Comparison of ENCODE assay signal across 9 cellular contexts in the genomic region with DNA sequence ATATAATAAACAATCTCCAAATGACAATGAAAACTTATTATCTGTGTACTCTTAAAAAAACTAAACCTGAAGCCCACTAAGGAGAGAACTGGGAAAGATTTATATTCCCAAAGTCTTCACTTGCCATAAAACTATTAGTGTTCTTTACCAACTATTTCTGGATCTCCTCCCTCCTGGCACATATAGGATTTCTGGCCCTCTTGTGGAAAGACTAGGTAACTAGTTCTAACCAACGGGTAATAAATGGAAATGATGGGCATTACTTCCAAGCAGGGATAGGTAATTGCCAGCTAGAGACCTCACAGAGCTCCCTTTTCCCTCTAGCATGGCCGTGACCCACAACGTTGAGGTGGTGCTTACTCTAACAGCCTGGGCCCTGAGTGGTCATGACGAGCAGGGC.
DNase-seq lines count a peak whose midpoint lies in the region; ATAC-seq, FAIRE-seq and TF ChIP-seq lines count a peak whose summit lies in the region.
"Had no signal": no experiment of that assay in that cellular context is flagged by ENCODE, and none has a peak within 500 bp of the region (broad histone marks: within the 10 kb centered on the region; RNA-seq: fewer than 3 reads in every experiment).

No MANE protein-coding gene starts in this region.

- no peaks in the 10 kb centered on the region for H3K9me3 Mint-ChIP-seq in astrocyte (ENCODE audit: unreplicated experiment)
- H3K9me3 Mint-ChIP-seq: central memory CD8-positive, alpha-beta T cell had no signal

- ATAC-seq in T-helper 17 cell = no peak
- ATAC-seq in HG02678 (IDR thresholded peaks at IDR 0.05; ENCODE audit: unreplicated experiment) = no peak

- H3K27me3 Mint-ChIP-seq in astrocyte (ENCODE audit: low read depth, unreplicated experiment) (no peaks in the 10 kb centered on the region), T-helper 17 cell (peaks cover 18% of the 10 kb centered on the region)

- H3K27me3 ChIP-seq in astrocyte (ENCODE audit: insufficient read depth, low read length) = no peaks in the 10 kb centered on the region
- no peaks in the 10 kb centered on the region for H3K27me3 ChIP-seq in mesenchymal stem cell (ENCODE audit: control insufficient read depth in 1 of 2, insufficient read depth in 1 of 2, low read length in 2 of 2)

- DNase-seq in DMS53 treated with DMSO at 0.1 percent for 48 hours (lab: John Stamatoyannopoulos, UW; ENCODE audit: unreplicated experiment) (peak; percentile 0), LoVo (ENCODE audit: low spot score) (peak; percentile 67), astrocyte (ENCODE audit: low read depth) (peak; percentile 15), mesenchymal stem cell (peak; percentile 36), T-helper 17 cell (no peak), NOMO-1 treated with dmso at 0.1 percent for 144 hours (lab: John Stamatoyannopoulos, UW; ENCODE audit: unreplicated experiment) (no peak), substantia nigra (lab: John Stamatoyannopoulos, UW) (no peak)

- no peaks in the 10 kb centered on the region for H3K36me3 ChIP-seq in astrocyte (ENCODE audit: insufficient read depth, low read length)
- H3K36me3 ChIP-seq in mesenchymal stem cell (ENCODE audit: control insufficient read depth in 1 of 2, insufficient read depth in 2 of 2, low read depth in 1 of 2, low read length in 2 of 2) = no peaks in the 10 kb centered on the region

- no peak overlapping the region for H3K4ac ChIP-seq in mesenchymal stem cell (ENCODE audit: low read depth in 1 of 2, low read length in 2 of 2)

- H3K9ac ChIP-seq in astrocyte (ENCODE audit: low read length) (no peak overlapping the region), mesenchymal stem cell (ENCODE audit: low read length) (no peak overlapping the region)

- H3K4me2 ChIP-seq in astrocyte (ENCODE audit: low read length) (no peak overlapping the region), mesenchymal stem cell (ENCODE audit: low read length, poor library complexity, severe bottlenecking) (no peak overlapping the region)

- H4K8ac ChIP-seq in mesenchymal stem cell (ENCODE audit: low read length) = no peak overlapping the region

- FAIRE-seq in astrocyte (lab: Jason Lieb, UNC) = no peak

- H3K23ac ChIP-seq in mesenchymal stem cell (ENCODE audit: low read length in 2 of 2) = no peak overlapping the region

- H2BK5ac ChIP-seq in mesenchymal stem cell (ENCODE audit: low read depth, low read length, poor library complexity, severe bottlenecking) = no peak overlapping the region

- no peak overlapping the region for H3K14ac ChIP-seq in mesenchymal stem cell (ENCODE audit: low read length in 2 of 2)

- H3K79me1 ChIP-seq in mesenchymal stem cell (replicated peaks; ENCODE audit: low read length, poor library complexity, severe bottlenecking) = no peaks in the 10 kb centered on the region

- no peak overlapping the region for H2BK120ac ChIP-seq in mesenchymal stem cell (ENCODE audit: low read depth, low read length)

- H4K91ac ChIP-seq in mesenchymal stem cell (ENCODE audit: low read length) = no peak overlapping the region

- no peaks in the 10 kb centered on the region for H3K4me1 Mint-ChIP-seq in astrocyte (ENCODE audit: low read depth, unreplicated experiment)
- H3K4me1 Mint-ChIP-seq in T-helper 17 cell = no peaks in the 10 kb centered on the region
- H3K4me1 Mint-ChIP-seq: central memory CD8-positive, alpha-beta T cell had no signal

- no peak overlapping the region for H3K18ac ChIP-seq in mesenchymal stem cell (ENCODE audit: low read depth in 1 of 2, low read length in 2 of 2)

- 0% methylated on average over 1 of the region's 4 CpGs for WGBS in mesenchymal stem cell

- no peak overlapping the region for H3K27ac ChIP-seq in astrocyte (ENCODE audit: low read depth, low read length)
- no peak overlapping the region for H3K27ac ChIP-seq in mesenchymal stem cell (ENCODE audit: low read length, poor library complexity, severe bottlenecking)
- no peak overlapping the region for H3K27ac ChIP-seq in substantia nigra (ENCODE audit: low read depth, low read length, poor library complexity, severe bottlenecking)

- H3K4me3 ChIP-seq in astrocyte (ENCODE audit: insufficient read depth, low read depth, low read length) (no peak overlapping the region), mesenchymal stem cell (ENCODE audit: insufficient read depth in 1 of 2, low read depth in 1 of 2, low read length in 2 of 2) (no peak overlapping the region)

- no peaks in the 10 kb centered on the region for H3K79me2 ChIP-seq in astrocyte (ENCODE audit: insufficient read depth, low read length)

- no peak overlapping the region for H3K27ac Mint-ChIP-seq in astrocyte (ENCODE audit: unreplicated experiment)
- H3K27ac Mint-ChIP-seq in T-helper 17 cell = no peak overlapping the region

- H3K4me3 Mint-ChIP-seq in astrocyte (ENCODE audit: unreplicated experiment) (no peak overlapping the region), T-helper 17 cell (no peak overlapping the region)
- H3K4me3 Mint-ChIP-seq: central memory CD8-positive, alpha-beta T cell had no signal

- no peak overlapping the region for H2BK12ac ChIP-seq in mesenchymal stem cell (ENCODE audit: low read length in 2 of 2)

- no peak overlapping the region for H2AFZ ChIP-seq in astrocyte (ENCODE audit: low read depth, low read length)
- H2AFZ ChIP-seq in mesenchymal stem cell (ENCODE audit: low read depth, low read length) = no peak overlapping the region

- H4K20me1 ChIP-seq in astrocyte (ENCODE audit: insufficient read depth, low read length) = no peaks in the 10 kb centered on the region

- H2BK15ac ChIP-seq in mesenchymal stem cell (ENCODE audit: low read depth, poor library complexity, severe bottlenecking) = no peak overlapping the region

- TF ChIP-seq CTCF in astrocyte (IDR thresholded peaks at IDR 0.05; ENCODE audit: insufficient read depth, low read depth, low read length) = peak; percentile 55

- H3K4me1 ChIP-seq in astrocyte (ENCODE audit: insufficient read depth, low read length) (no peaks in the 10 kb centered on the region), mesenchymal stem cell (ENCODE audit: control insufficient read depth, insufficient read depth, low read depth, low read length) (no peaks in the 10 kb centered on the region)

- no peak overlapping the region for H2AK5ac ChIP-seq in mesenchymal stem cell (ENCODE audit: low read length, severe bottlenecking)

- H3K9me3 ChIP-seq in astrocyte (ENCODE audit: insufficient read depth, low read depth, low read length) (no peaks in the 10 kb centered on the region), mesenchymal stem cell (ENCODE audit: control insufficient read depth, low read length) (no peaks in the 10 kb centered on the region), T-helper 17 cell (ENCODE audit: control insufficient read depth, low read length, poor library complexity, severe bottlenecking) (no peaks in the 10 kb centered on the region)

- H3K36me3 Mint-ChIP-seq in astrocyte (ENCODE audit: low read depth, unreplicated experiment) (no peaks in the 10 kb centered on the region), T-helper 17 cell (ENCODE audit: low read depth) (peaks cover 5% of the 10 kb centered on the region)

Comparison
In these comparisons a context has a peak if more than half of its experiments do, and no peak if none do; other contexts are left out.
1. DNase-seq: peak in DMS53 treated with DMSO at 0.1 percent for 48 hours (single experiment), LoVo (single experiment), astrocyte (single experiment) and mesenchymal stem cell (single experiment); none in T-helper 17 cell (0 of 3), NOMO-1 treated with dmso at 0.1 percent for 144 hours (single experiment) and substantia nigra (0 of 49).